In genomic region chr2:156687715-156688114, GRCh38 we compare ENCODE assay signal across 20 cellular contexts.
DNase-seq lines count a peak whose midpoint lies in the region; ATAC-seq and TF ChIP-seq lines count a peak whose summit lies in the region.
"Had no signal": no experiment of that assay in that cellular context is flagged by ENCODE, and none has a peak within 500 bp of the region (broad histone marks: within the 10 kb centered on the region; RNA-seq: fewer than 3 reads in every experiment).

No MANE protein-coding gene starts in this region.

- H3K4me3 ChIP-seq in RWPE2 (ENCODE audit: severe bottlenecking) (no peak overlapping the region), fibroblast of villous mesenchyme (ENCODE audit: low read depth, low read length) (no peak overlapping the region)
- H3K4me3 ChIP-seq: GM12878, GM23338, lower lobe of right lung, vagina had no signal

- H3K27ac ChIP-seq in RWPE2 (ENCODE audit: poor library complexity, severe bottlenecking): no peak overlapping the region
- H3K27ac ChIP-seq: lower lobe of right lung, vagina had no signal

- H3K27me3 ChIP-seq in RWPE2 (ENCODE audit: insufficient read depth, poor library complexity, severe bottlenecking): no peaks in the 10 kb centered on the region
- H3K27me3 ChIP-seq: vagina had no signal

- H3K9me3 ChIP-seq in RWPE2 (ENCODE audit: severe bottlenecking): no peaks in the 10 kb centered on the region
- H3K9me3 ChIP-seq: lower lobe of right lung, vagina had no signal

- ATAC-seq in RWPE2 (ENCODE audit: low read depth): peak; percentile 53; the same call in 1 of the 3 replicates
- ATAC-seq in HG03354 (IDR thresholded peaks at IDR 0.05; ENCODE audit: poor library complexity, severe bottlenecking, unreplicated experiment): no peak
- ATAC-seq: activated T-cell treated with anti-CD3 and anti-CD28 coated beads, Interleukin-2, amount 50 U/mL, for 4 hours; GM12878; GM23338; lower lobe of right lung; naive thymus-derived CD8-positive, alpha-beta T cell; stimulated activated naive CD8-positive, alpha-beta T cell treated with anti-CD3 and anti-CD28 coated beads, Interleukin-15, amount 100 ng/mL, for 72 hours had no signal

- DNase-seq in A172 (ENCODE audit: low spot score) (peak; percentile 18), HPDE6-E6E7 (ENCODE audit: extremely low spot score) (peak; percentile 34), RWPE2 (ENCODE audit: low spot score) (no peak), fibroblast of villous mesenchyme (ENCODE audit: low read depth) (peak; percentile 1), NCI-H2107 treated with DMSO at 0.1 percent for 48 hours (lab: John Stamatoyannopoulos, UW; ENCODE audit: unreplicated experiment) (no peak), GM10266 (ENCODE audit: extremely low spot score) (no peak), NCI-H2227 treated with DMSO at 0.1 percent for 48 hours (lab: John Stamatoyannopoulos, UW) (no peak)
- DNase-seq: activated CD4-positive, alpha-beta memory T cell treated with anti-CD3 and anti-CD28 coated beads for 36 hours; activated T-cell treated with anti-CD3 and anti-CD28 coated beads, Interleukin-2, amount 50 U/mL, for 4 hours; CD8-positive, alpha-beta memory T cell; Kasumi-1; lower lobe of right lung; naive thymus-derived CD8-positive, alpha-beta T cell; NCI-H1694; posterior cingulate gyrus; stimulated activated naive CD8-positive, alpha-beta T cell treated with anti-CD3 and anti-CD28 coated beads, Interleukin-15, amount 100 ng/mL, for 72 hours had no signal

- TF ChIP-seq CTCF in RWPE2 (IDR thresholded peaks at IDR 0.05; ENCODE audit: poor library complexity, severe bottlenecking) (no peak), fibroblast of villous mesenchyme (IDR thresholded peaks at IDR 0.05; ENCODE audit: insufficient read depth, low read depth, low read length) (no peak), GM10266 (IDR thresholded peaks at IDR 0.05; ENCODE audit: control insufficient read depth, insufficient read depth, low read depth, missing control alignments) (no peak)

- H3K4me1 ChIP-seq in RWPE2 (ENCODE audit: insufficient read depth, poor library complexity, severe bottlenecking): no peaks in the 10 kb centered on the region
- H3K4me1 ChIP-seq: lower lobe of right lung, vagina had no signal

- H3K36me3 ChIP-seq in RWPE2 (ENCODE audit: low read depth): no peaks in the 10 kb centered on the region
- H3K36me3 ChIP-seq: lower lobe of right lung, vagina had no signal

Comparison
In these comparisons a context has a peak if more than half of its experiments do, and no peak if none do; other contexts are left out.
1. DNase-seq: peak in A172 (single experiment), HPDE6-E6E7 (single experiment) and fibroblast of villous mesenchyme (single experiment); none in RWPE2 (single experiment), NCI-H2107 treated with DMSO at 0.1 percent for 48 hours (single experiment), GM10266 (single experiment) and NCI-H2227 treated with DMSO at 0.1 percent for 48 hours (single experiment).